20 cellular contexts compared by ENCODE assay signal in genomic region chr13:100537951-100538462, GRCh38.
"Had no signal": no experiment of that assay in that cellular context is flagged by ENCODE, and none has a peak within 500 bp of the region (broad histone marks: within the 10 kb centered on the region; RNA-seq: fewer than 3 reads in every experiment).

No MANE protein-coding gene starts in this region.

- H3K27ac Mint-ChIP-seq: activated B cell treated with CpG ODN at 0.5 μM for 24 hours; activated CD4-positive, alpha-beta memory T cell treated with anti-CD3 and anti-CD28 coated beads, Interleukin-2, amount 10 ng/mL, durations not matched to agents 7 days and 5 days; activated naive CD8-positive, alpha-beta T cell treated with anti-CD3 and anti-CD28 coated beads for 36 hours; activated T-cell treated with anti-CD3 and anti-CD28 coated beads, Interleukin-2, amount 50 U/mL, for 24 hours; activated T-helper 17 cell treated with anti-CD3 and anti-CD28 coated beads, Interleukin-2, amount 50 U/mL, for 72 hours; nephron; stimulated activated naive CD8-positive, alpha-beta T cell treated with anti-CD3 and anti-CD28 coated beads, Interleukin-15, Interleukin-2, amounts not matched to agents 100 ng/mL and 50 ng/mL, for 24 hours; T-helper 17 cell had no signal

- H3K27ac ChIP-seq: dorsolateral prefrontal cortex, right lobe of liver, skin epidermis, tibial artery had no signal

- H3K9me3 ChIP-seq: right lobe of liver, tibial artery had no signal

- H3K4me3 ChIP-seq: dorsolateral prefrontal cortex, right lobe of liver, skin epidermis, tibial artery had no signal

- H3K36me3 ChIP-seq: right lobe of liver had no signal

- H3K27me3 Mint-ChIP-seq: activated B cell treated with CpG ODN at 0.5 μM for 24 hours; activated naive CD8-positive, alpha-beta T cell treated with anti-CD3 and anti-CD28 coated beads for 36 hours; activated T-cell treated with anti-CD3 and anti-CD28 coated beads, Interleukin-2, amount 50 U/mL, for 24 hours; activated T-helper 17 cell treated with anti-CD3 and anti-CD28 coated beads, Interleukin-2, amount 50 U/mL, for 72 hours; effector memory CD8-positive, alpha-beta T cell; stimulated activated naive CD8-positive, alpha-beta T cell treated with anti-CD3 and anti-CD28 coated beads, Interleukin-15, Interleukin-2, amounts not matched to agents 100 ng/mL and 50 ng/mL, for 24 hours; T-helper 17 cell had no signal

- H3K27me3 ChIP-seq: dorsolateral prefrontal cortex, right lobe of liver, tibial artery had no signal

- H3K36me3 Mint-ChIP-seq: activated naive CD8-positive, alpha-beta T cell treated with anti-CD3 and anti-CD28 coated beads for 36 hours had no signal

- H3K9me3 Mint-ChIP-seq: activated B cell treated with CpG ODN at 0.5 μM for 24 hours; activated CD4-positive, alpha-beta memory T cell treated with anti-CD3 and anti-CD28 coated beads, Interleukin-2, amount 10 ng/mL, durations not matched to agents 7 days and 5 days; activated naive CD8-positive, alpha-beta T cell treated with anti-CD3 and anti-CD28 coated beads for 36 hours; activated T-cell treated with anti-CD3 and anti-CD28 coated beads, Interleukin-2, amount 50 U/mL, for 24 hours; activated T-helper 17 cell treated with anti-CD3 and anti-CD28 coated beads, Interleukin-2, amount 50 U/mL, for 72 hours; effector memory CD8-positive, alpha-beta T cell; stimulated activated naive CD8-positive, alpha-beta T cell treated with anti-CD3 and anti-CD28 coated beads, Interleukin-15, Interleukin-2, amounts not matched to agents 100 ng/mL and 50 ng/mL, for 24 hours had no signal

- H3K4me3 Mint-ChIP-seq: activated B cell treated with CpG ODN at 0.5 μM for 24 hours; activated CD4-positive, alpha-beta memory T cell treated with anti-CD3 and anti-CD28 coated beads, Interleukin-2, amount 10 ng/mL, durations not matched to agents 7 days and 5 days; activated naive CD8-positive, alpha-beta T cell treated with anti-CD3 and anti-CD28 coated beads for 36 hours; activated T-cell treated with anti-CD3 and anti-CD28 coated beads, Interleukin-2, amount 50 U/mL, for 24 hours; activated T-helper 17 cell treated with anti-CD3 and anti-CD28 coated beads, Interleukin-2, amount 50 U/mL, for 72 hours; effector memory CD8-positive, alpha-beta T cell; nephron; stimulated activated naive CD8-positive, alpha-beta T cell treated with anti-CD3 and anti-CD28 coated beads, Interleukin-15, Interleukin-2, amounts not matched to agents 100 ng/mL and 50 ng/mL, for 24 hours; T-helper 17 cell had no signal

- ATAC-seq: activated T-helper 17 cell treated with anti-CD3 and anti-CD28 coated beads, Interleukin-2, amount 50 U/mL, for 72 hours; effector memory CD8-positive, alpha-beta T cell; esophagus mucosa; left ventricle myocardium superior; right lobe of liver; T-helper 17 cell had no signal

- DNase-seq: activated B cell treated with CpG ODN at 0.5 μM for 24 hours; activated CD4-positive, alpha-beta memory T cell treated with anti-CD3 and anti-CD28 coated beads, Interleukin-2, amount 10 ng/mL, durations not matched to agents 7 days and 5 days; activated CD4-positive, alpha-beta T cell treated with anti-CD3 and anti-CD28 coated beads for 4 hours; activated naive CD8-positive, alpha-beta T cell treated with anti-CD3 and anti-CD28 coated beads for 36 hours; activated T-cell treated with anti-CD3 and anti-CD28 coated beads, Interleukin-2, amount 50 U/mL, for 24 hours; central memory CD4-positive, alpha-beta T cell; dorsolateral prefrontal cortex; effector memory CD8-positive, alpha-beta T cell; foreskin melanocyte; hippocampal formation; left ventricle myocardium superior; stimulated activated CD4-positive, alpha-beta T cell treated with anti-CD3 and anti-CD28 coated beads, Interleukin-1b, Interleukin-23, amount 100 ng/mL, for 48 hours; T-helper 17 cell had no signal
